Comparison of ENCODE assay signal across 25 cellular contexts in genomic region chr1:58821309-58821708, GRCh38. TPM values are rescaled to one million over a fixed set of nuclear protein-coding genes. Genes with fewer than 3 reads are reported as not detected.
DNase-seq lines count a peak whose midpoint lies in the region; ATAC-seq and TF ChIP-seq lines count a peak whose summit lies in the region.
"Had no signal": no experiment of that assay in that cellular context is flagged by ENCODE, and none has a peak within 500 bp of the region (broad histone marks: within the 10 kb centered on the region; RNA-seq: fewer than 3 reads in every experiment).

No MANE protein-coding gene starts in this region.

- H3K4me2 ChIP-seq in IMR-90 (ENCODE audit: low read depth, low read length), result no peak overlapping the region
- no peak overlapping the region for H3K4me2 ChIP-seq in trophoblast cell (ENCODE audit: low read length)
- H3K4me2 ChIP-seq: BLaER1 had no signal

- no peak overlapping the region for H2BK5ac ChIP-seq in IMR-90 (ENCODE audit: low read depth, low read length, poor library complexity, severe bottlenecking)
- H2BK5ac ChIP-seq in trophoblast cell (ENCODE audit: low read depth, low read length, poor library complexity), result no peak overlapping the region

- H3K14ac ChIP-seq in IMR-90 (replicated peaks; ENCODE audit: low read depth, low read length) (no peak overlapping the region; the same call in 1 of the 2 replicates), trophoblast cell (ENCODE audit: low read length) (no peak overlapping the region)

- no peak overlapping the region for H4K12ac ChIP-seq in trophoblast cell (ENCODE audit: low read depth, low read length)

- peaks cover 5% of the 10 kb centered on the region for H3K9me1 ChIP-seq in IMR-90 (ENCODE audit: insufficient read depth, low read length)

- no peak overlapping the region for H3K4me3 Mint-ChIP-seq in dendritic cell treated with granulocyte-macrophage colony-stimulating factor and Interleukin-4, amounts not matched to agents 40 ng/mL and 50 ng/mL, for 4 days
- H3K4me3 Mint-ChIP-seq: CD14-positive monocyte; CD4-positive, alpha-beta memory T cell; CD8-positive, alpha-beta memory T cell had no signal

- no peak for TF ChIP-seq POLR2A in IMR-90 (IDR thresholded peaks at IDR 0.05; ENCODE audit: low read depth, low read length)

- H3K18ac ChIP-seq in IMR-90 (ENCODE audit: low read depth, low read length) (no peak overlapping the region), trophoblast cell (ENCODE audit: low read length) (no peak overlapping the region)

- H2BK15ac ChIP-seq in IMR-90 (ENCODE audit: low read depth, low read length), result peak overlapping the region; percentile 49; the same call in 1 of the 3 replicates

- H3K36me3 ChIP-seq in HEK293 (ENCODE audit: control insufficient read depth in 2 of 2, insufficient read depth in 1 of 2, low read length in 2 of 2), result no peaks in the 10 kb centered on the region
- H3K36me3 ChIP-seq in IMR-90 (ENCODE audit: control insufficient read depth, insufficient read depth, low read length), result no peaks in the 10 kb centered on the region
- H3K36me3 ChIP-seq in trophoblast cell (ENCODE audit: control insufficient read depth in 1 of 2, insufficient read depth in 2 of 2, low read length in 2 of 2), result no peaks in the 10 kb centered on the region
- H3K36me3 ChIP-seq: BE2C, BLaER1 had no signal

- H4K91ac ChIP-seq in IMR-90 (ENCODE audit: insufficient read depth, low read depth, low read length) (peak overlapping the region; percentile 23; the same call in 1 of the 2 replicates), trophoblast cell (ENCODE audit: low read depth, low read length) (no peak overlapping the region)

- H3K4me3 ChIP-seq in HEK293 (ENCODE audit: low read depth, low read length) (no peak overlapping the region), IMR-90 (ENCODE audit: insufficient read depth, low read depth, low read length) (no peak overlapping the region), trophoblast cell (ENCODE audit: low read depth, low read length) (no peak overlapping the region)
- H3K4me3 ChIP-seq: BLaER1, GM12878 had no signal

- TF ChIP-seq RAD21 in IMR-90 (IDR thresholded peaks at IDR 0.05; ENCODE audit: low read length), result no peak

- H3K23ac ChIP-seq in IMR-90 (ENCODE audit: low read depth, low read length) (no peak overlapping the region), trophoblast cell (ENCODE audit: low read length) (no peak overlapping the region)

- H3K27ac Mint-ChIP-seq in dendritic cell treated with granulocyte-macrophage colony-stimulating factor and Interleukin-4, amounts not matched to agents 40 ng/mL and 50 ng/mL, for 4 days, result peak overlapping the region; percentile 92
- H3K27ac Mint-ChIP-seq: CD4-positive, CD25-positive, alpha-beta regulatory T cell had no signal

- no peaks in the 10 kb centered on the region for H4K20me1 ChIP-seq in IMR-90 (ENCODE audit: insufficient read depth, low read length)
- H4K20me1 ChIP-seq: BLaER1 had no signal

- no peaks in the 10 kb centered on the region for H3K9me3 ChIP-seq in HEK293 (ENCODE audit: control insufficient read depth, insufficient read depth, low read depth, low read length)
- H3K9me3 ChIP-seq in IMR-90 (ENCODE audit: control insufficient read depth, insufficient read depth, low read length), result 0 out of 2 replicates have a peak, but pooled peaks cover under 1% of the 10 kb centered on the region
- no peaks in the 10 kb centered on the region for H3K9me3 ChIP-seq in trophoblast cell (ENCODE audit: insufficient read depth, low read depth, low read length)
- H3K9me3 ChIP-seq: BE2C had no signal

- no TSS peak for BruUV-seq in IMR-90 (replicated peaks; lab: Mats Ljungman, UMichigan)

- 84% methylated on average over 3 of the region's 4 CpGs; no CpG with 5 or more reads in 1 of the 2 experiments for WGBS in IMR-90 (ENCODE audit: extremely low coverage in 2 of 2, insufficient read length in 1 of 2), 2 experiments
- WGBS in trophoblast cell (ENCODE audit: extremely low coverage, insufficient coverage, insufficient read length), result no CpG with 5 or more reads among the region's 4 CpGs

- peaks cover 70% of the 10 kb centered on the region for H3K4me1 Mint-ChIP-seq in dendritic cell treated with granulocyte-macrophage colony-stimulating factor and Interleukin-4, amounts not matched to agents 40 ng/mL and 50 ng/mL, for 4 days (ENCODE audit: low read depth)

- H2BK120ac ChIP-seq in IMR-90 (ENCODE audit: low read depth, low read length) (peak overlapping the region; percentile 51; the same call in 1 of the 2 replicates), trophoblast cell (ENCODE audit: insufficient read depth, low read length, poor library complexity) (no peak overlapping the region)

- no peak overlapping the region for H3K56ac ChIP-seq in IMR-90 (ENCODE audit: extremely low read depth, insufficient read depth, low read length)

- no peaks in the 10 kb centered on the region for H3K9me3 Mint-ChIP-seq in dendritic cell treated with granulocyte-macrophage colony-stimulating factor and Interleukin-4, amounts not matched to agents 40 ng/mL and 50 ng/mL, for 4 days

- no peak for TF ChIP-seq CTCF in HEK293 (tag by site-specific recombination; IDR thresholded peaks at IDR 0.05)
- TF ChIP-seq CTCF in IMR-90 (conservative IDR thresholded peaks at IDR 0.05; ENCODE audit: low read depth, low read length), result no peak

- H3K79me1 ChIP-seq in IMR-90 (ENCODE audit: low read depth in 1 of 2, low read length in 2 of 2) (peaks cover 0 to 5% of the 10 kb centered on the region in 2 experiments; a peak in 2 of 4 replicates), trophoblast cell (ENCODE audit: low read length) (peaks cover 5% of the 10 kb centered on the region)

- no peak overlapping the region for H4K8ac ChIP-seq in IMR-90 (ENCODE audit: low read depth in 2 of 2, low read length in 2 of 2)
- no peak overlapping the region for H4K8ac ChIP-seq in trophoblast cell (ENCODE audit: low read depth, low read length)

- H2AK9ac ChIP-seq in IMR-90 (replicated peaks; ENCODE audit: low read depth, low read length, poor library complexity), result peak overlapping the region; percentile 18

- H3K27ac ChIP-seq in HEK293 (ENCODE audit: extremely low read depth, low read depth, low read length) (no peak overlapping the region), IMR-90 (ENCODE audit: insufficient read depth, low read length) (no peak overlapping the region), trophoblast cell (ENCODE audit: low read depth, low read length) (no peak overlapping the region)
- H3K27ac ChIP-seq: BLaER1 had no signal

- H3K9ac ChIP-seq in IMR-90 (ENCODE audit: low read depth, low read length) (no peak overlapping the region), trophoblast cell (ENCODE audit: low read length) (no peak overlapping the region)
- H3K9ac ChIP-seq: BLaER1 had no signal

- DNase-seq in IMR-90 (no peak), trophoblast cell (peak; percentile 73 to 79)
- no peak for DNase-seq in stimulated activated CD4-positive, alpha-beta T cell treated with anti-CD3 and anti-CD28 coated beads, Interleukin-4, amount 100 ng/mL, for 4 hours
- DNase-seq in activated effector memory CD4-positive, alpha-beta T cell treated with anti-CD3 and anti-CD28 coated beads, Interleukin-2, amount 50 U/mL, for 16 hours, result no peak
- DNase-seq: 8988T; ACHN; BE2C; C1 segment of cervical spinal cord; CD4-positive, alpha-beta memory T cell; CD4-positive, CD25-positive, alpha-beta regulatory T cell; CD8-positive, alpha-beta memory T cell; COR-L47; DMS 273 treated with DMSO at 0.1 percent for 48 hours; DMS153; DMS53; DMS79; DND-41; EL; GDM1 had no signal

- intact Hi-C loops in IMR-90 (cut with micrococcal nuclease), result no loop called here
- intact Hi-C loops in dendritic cell treated with granulocyte-macrophage colony-stimulating factor and Interleukin-4, amounts not matched to agents 40 ng/mL and 50 ng/mL, for 4 days (cut with micrococcal nuclease), result no loop called here

- no peak overlapping the region for H4K5ac ChIP-seq in IMR-90 (ENCODE audit: low read depth, low read length)

- H2AK5ac ChIP-seq in IMR-90 (ENCODE audit: low read depth, low read length), result peak overlapping the region; percentile 69; the same call in 1 of the 2 replicates
- no peak overlapping the region for H2AK5ac ChIP-seq in trophoblast cell (ENCODE audit: low read length)

- CTCF ChIA-PET in HEK293 (lab: Yijun Ruan, JAX), result no interaction called here
- CTCF ChIA-PET in IMR-90 (lab: Yijun Ruan, JAX), result no interaction called here

- peak overlapping the region; percentile 34; the same call in 1 of the 2 replicates for H2BK20ac ChIP-seq in IMR-90 (ENCODE audit: low read depth, low read length)

- no peaks in the 10 kb centered on the region for H3K79me2 ChIP-seq in trophoblast cell (ENCODE audit: control insufficient read depth, insufficient read depth, low read length, poor library complexity)

- H3K4me1 ChIP-seq in HEK293 (ENCODE audit: control insufficient read depth, insufficient read depth, low read length), result no peaks in the 10 kb centered on the region
- H3K4me1 ChIP-seq in IMR-90 (ENCODE audit: control insufficient read depth, insufficient read depth, low read length), result peaks cover 11% of the 10 kb centered on the region
- peaks cover 0 to 6% of the 10 kb centered on the region in 2 experiments for H3K4me1 ChIP-seq in trophoblast cell (ENCODE audit: control insufficient read depth in 1 of 2, insufficient read depth in 2 of 2, low read length in 2 of 2)
- H3K4me1 ChIP-seq: BE2C had no signal

- ATAC-seq in IMR-90 (ENCODE audit: low read depth) (no peak), HG02938 (IDR thresholded peaks at IDR 0.05; ENCODE audit: unreplicated experiment) (no peak)
- ATAC-seq: GM12878 had no signal

- dilution Hi-C loops in IMR-90 (cut with HindIII; ENCODE audit: low sequenced_read_pairs, unreplicated experiment), result no loop called here

- H3K27me3 Mint-ChIP-seq in dendritic cell treated with granulocyte-macrophage colony-stimulating factor and Interleukin-4, amounts not matched to agents 40 ng/mL and 50 ng/mL, for 4 days, result no peaks in the 10 kb centered on the region
- H3K27me3 Mint-ChIP-seq: CD8-positive, alpha-beta memory T cell had no signal

- H2AFZ ChIP-seq in IMR-90 (replicated peaks; ENCODE audit: low read length, poor library complexity), result no peak overlapping the region
- no peak overlapping the region for H2AFZ ChIP-seq in trophoblast cell (ENCODE audit: insufficient read depth, low read length, poor library complexity)

- POLR2A ChIA-PET in HEK293 (lab: Yijun Ruan, JAX) (no interaction called here), IMR-90 (lab: Charles Lee; ENCODE audit: unreplicated experiment) (interaction anchor here (0.6 kb wide), 1 partner anchor 623 kb away, joined by 3 read pairs; no protein-coding TSS in a partner anchor)

- no peak overlapping the region for H2BK12ac ChIP-seq in trophoblast cell (ENCODE audit: low read length)

- H3K27me3 ChIP-seq in IMR-90 (ENCODE audit: control insufficient read depth, insufficient read depth, low read length) (no peaks in the 10 kb centered on the region), trophoblast cell (ENCODE audit: insufficient read depth, low read length) (no peaks in the 10 kb centered on the region)
- H3K27me3 ChIP-seq: BE2C, BLaER1 had no signal

- H3K36me3 Mint-ChIP-seq in dendritic cell treated with granulocyte-macrophage colony-stimulating factor and Interleukin-4, amounts not matched to agents 40 ng/mL and 50 ng/mL, for 4 days (ENCODE audit: low read depth), result no peaks in the 10 kb centered on the region
- H3K36me3 Mint-ChIP-seq: CD14-positive monocyte had no signal

- H3K4ac ChIP-seq in IMR-90 (ENCODE audit: low read depth, low read length) (no peak overlapping the region), trophoblast cell (ENCODE audit: low read depth, low read length) (no peak overlapping the region)

- in situ Hi-C loops in IMR-90 (cut with MboI; ENCODE audit: low sequenced_read_pairs), result no loop called here

RNA-seq across cellular contexts. Expression of gene JUN, which starts 37.5 kb away (rescaled TPM):
- total RNA-seq in IMR-90 (2012; rRNA removed), result 46.6 and 51.1 TPM in 2 replicates
- 86.9 and 89.1 TPM in 2 replicates for polyA plus RNA-seq in IMR-90 (2012; rRNA removed)
- polyA plus RNA-seq in IMR-90 (2012; cell fraction: cytosol; rRNA removed), result 80.5 and 108 TPM in 2 replicates
- polyA plus RNA-seq in IMR-90 (2012; cell fraction: nucleus; rRNA removed; ENCODE audit: low replicate concordance), result 85.4 and 184 TPM in 2 replicates
- polyA plus RNA-seq in trophoblast cell (2013), result 48.6 and 50.2 TPM in 2 replicates

Comparison
In these comparisons a context has a peak if more than half of its experiments do, and no peak if none do; other contexts are left out.
1. DNase-seq: peak in trophoblast cell (2 of 2); none in IMR-90 (single experiment), stimulated activated CD4-positive, alpha-beta T cell treated with anti-CD3 and anti-CD28 coated beads, Interleukin-4, amount 100 ng/mL, for 4 hours (0 of 2) and activated effector memory CD4-positive, alpha-beta T cell treated with anti-CD3 and anti-CD28 coated beads, Interleukin-2, amount 50 U/mL, for 16 hours (single experiment).